ENCODE assay signal across 8 cellular contexts in the genomic region with DNA sequence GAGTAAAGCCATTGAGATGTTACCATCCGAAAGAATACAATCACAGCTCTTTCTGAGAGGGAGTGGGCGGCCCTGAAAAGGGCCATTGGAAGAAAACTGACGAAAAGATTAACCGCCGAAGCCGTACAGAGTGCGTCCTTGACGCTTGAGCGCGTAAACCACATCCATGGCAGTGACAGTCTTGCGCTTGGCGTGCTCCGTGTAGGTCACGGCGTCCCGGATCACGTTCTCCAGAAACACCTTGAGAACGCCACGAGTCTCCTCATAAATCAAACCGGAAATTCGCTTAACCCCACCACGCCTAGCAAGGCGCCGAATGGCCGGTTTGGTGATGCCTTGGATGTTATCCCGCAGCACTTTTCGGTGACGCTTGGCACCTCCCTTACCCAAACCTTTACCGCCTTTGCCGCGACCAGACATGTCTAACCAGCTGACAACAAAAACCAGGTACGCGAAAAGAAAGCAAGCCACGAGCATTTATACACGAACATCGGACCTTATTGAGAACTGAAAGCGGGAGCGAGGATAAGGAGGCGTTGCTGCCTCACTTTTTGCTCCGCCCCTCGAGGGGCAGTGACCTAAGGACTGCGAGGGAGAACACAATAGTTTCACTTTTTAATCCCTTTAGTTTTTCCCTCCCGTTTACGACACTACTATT.
A peak's percentile ranks its signal among the peaks of the same experiment; 100 is the strongest.
DNase-seq lines count a peak whose midpoint lies in the region; ATAC-seq and TF ChIP-seq lines count a peak whose summit lies in the region.

No MANE protein-coding gene starts in this region.

- no peaks in the 10 kb centered on the region for H3K27me3 Mint-ChIP-seq in stimulated activated memory B cell treated with anti-CD40 and anti-IgM and Interleukin-4, amounts not matched to agents 10 μg/mL and 1 μg/mL and 100 μg/mL, for 72 hours

- no peaks in the 10 kb centered on the region for H3K36me3 ChIP-seq in muscle layer of colon (ENCODE audit: insufficient read depth, low read length)

- H3K4me1 ChIP-seq in muscle layer of colon (ENCODE audit: insufficient read depth, low read length), result peaks cover 14% of the 10 kb centered on the region

- peak overlapping the region; percentile 91 for H3K27ac ChIP-seq in muscle layer of colon (ENCODE audit: low read depth, low read length)

- peak; percentile 35 for ATAC-seq in GM21576 (IDR thresholded peaks at IDR 0.05; ENCODE audit: unreplicated experiment)
- peak; percentile 83 for ATAC-seq in stimulated activated memory B cell treated with anti-CD40 and anti-IgM and Interleukin-4, amounts not matched to agents 10 μg/mL and 1 μg/mL and 100 μg/mL, for 72 hours

- no peaks in the 10 kb centered on the region for H3K27me3 ChIP-seq in muscle layer of colon (ENCODE audit: control insufficient read depth in 1 of 2, insufficient read depth in 2 of 2, low read length in 2 of 2)

- no peaks in the 10 kb centered on the region for H3K36me3 Mint-ChIP-seq in stimulated activated memory B cell treated with anti-CD40 and anti-IgM and Interleukin-4, amounts not matched to agents 10 μg/mL and 1 μg/mL and 100 μg/mL, for 72 hours

- DNase-seq in DMS 273 treated with DMSO at 0.1 percent for 48 hours (lab: John Stamatoyannopoulos, UW) (peak; percentile 85), OCI-M2 (lab: John Stamatoyannopoulos, UW; ENCODE audit: unreplicated experiment) (peak; percentile 96), activated T-cell treated with anti-CD3 and anti-CD28 coated beads for 48 hours (ENCODE audit: low read depth) (peak; percentile 87), epithelial cell of proximal tubule (ENCODE audit: low read depth) (peak; percentile 85)
- peak; percentile 100 for DNase-seq in Jurkat, Clone E6-1 (ENCODE audit: low read depth, low spot score)

- peak overlapping the region; percentile 64 for H3K4me3 ChIP-seq in Jurkat, Clone E6-1 (ENCODE audit: low read length)
- H3K4me3 ChIP-seq in epithelial cell of proximal tubule (ENCODE audit: low read depth, low read length), result peak overlapping the region; percentile 62
- peak overlapping the region; percentile 60 to 82 for H3K4me3 ChIP-seq in muscle layer of colon (ENCODE audit: low read depth in 1 of 2, low read length in 2 of 2)

- TF ChIP-seq CTCF in epithelial cell of proximal tubule (conservative IDR thresholded peaks at IDR 0.05; ENCODE audit: low read depth, low read length), result no peak

- no peaks in the 10 kb centered on the region for H3K9me3 Mint-ChIP-seq in stimulated activated memory B cell treated with anti-CD40 and anti-IgM and Interleukin-4, amounts not matched to agents 10 μg/mL and 1 μg/mL and 100 μg/mL, for 72 hours

- H3K9ac ChIP-seq in muscle layer of colon (ENCODE audit: low read length), result peak overlapping the region; percentile 93

- H3K9me3 ChIP-seq in muscle layer of colon (ENCODE audit: low read length), result no peaks in the 10 kb centered on the region

- H3K4me1 Mint-ChIP-seq in stimulated activated memory B cell treated with anti-CD40 and anti-IgM and Interleukin-4, amounts not matched to agents 10 μg/mL and 1 μg/mL and 100 μg/mL, for 72 hours, result peaks cover 28% of the 10 kb centered on the region

- peak overlapping the region; percentile 85 for H3K27ac Mint-ChIP-seq in stimulated activated memory B cell treated with anti-CD40 and anti-IgM and Interleukin-4, amounts not matched to agents 10 μg/mL and 1 μg/mL and 100 μg/mL, for 72 hours

- H3K4me3 Mint-ChIP-seq in stimulated activated memory B cell treated with anti-CD40 and anti-IgM and Interleukin-4, amounts not matched to agents 10 μg/mL and 1 μg/mL and 100 μg/mL, for 72 hours, result peak overlapping the region; percentile 79

Comparison
In these comparisons a context has a peak if more than half of its experiments do, and no peak if none do; other contexts are left out.
1. Peak in every context shown above with its lines: DNase-seq, ATAC-seq, H3K4me3 ChIP-seq and H3K27ac ChIP-seq.